1 cellular context compared by ENCODE assay signal in genomic region chr2:173221937-173222594, GRCh38.
TF ChIP-seq lines count a peak whose summit lies in the region.

No MANE protein-coding gene starts in this region.

TF ChIP-seq in GM12878, 131 proteins besides CTCF, POLR2A, EP300 and RAD21 (continued from another document):
- TF ChIP-seq, protein P1, sequence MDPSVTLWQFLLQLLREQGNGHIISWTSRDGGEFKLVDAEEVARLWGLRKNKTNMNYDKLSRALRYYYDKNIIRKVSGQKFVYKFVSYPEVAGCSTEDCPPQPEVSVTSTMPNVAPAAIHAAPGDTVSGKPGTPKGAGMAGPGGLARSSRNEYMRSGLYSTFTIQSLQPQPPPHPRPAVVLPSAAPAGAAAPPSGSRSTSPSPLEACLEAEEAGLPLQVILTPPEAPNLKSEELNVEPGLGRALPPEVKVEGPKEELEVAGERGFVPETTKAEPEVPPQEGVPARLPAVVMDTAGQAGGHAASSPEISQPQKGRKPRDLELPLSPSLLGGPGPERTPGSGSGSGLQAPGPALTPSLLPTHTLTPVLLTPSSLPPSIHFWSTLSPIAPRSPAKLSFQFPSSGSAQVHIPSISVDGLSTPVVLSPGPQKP (IDR thresholded peaks at IDR 0.05; ENCODE audit: low read depth, low read length): no peak
- TF ChIP-seq RFX5 (IDR thresholded peaks at IDR 0.05; ENCODE audit: low read depth, low read length) (no peak), E2F8 (IDR thresholded peaks at IDR 0.05; ENCODE audit: low read depth, partially characterized antibody) (no peak), EED (IDR thresholded peaks at IDR 0.05; ENCODE audit: low read depth) (no peak), MTA2 (IDR thresholded peaks at IDR 0.05; ENCODE audit: low read depth) (no peak)
TF ChIP-seq in GM12878: peak in this region for 0.
